8 cellular contexts compared by ENCODE assay signal in genomic region chr9:22446950-22447606, GRCh38. TPM values are rescaled to one million over a fixed set of nuclear protein-coding genes. Genes with fewer than 3 reads are reported as not detected.
DNase-seq lines count a peak whose midpoint lies in the region; ATAC-seq, FAIRE-seq and TF ChIP-seq lines count a peak whose summit lies in the region.

No MANE protein-coding gene starts in this region.

- no peaks in the 10 kb centered on the region for H3K9me3 Mint-ChIP-seq in CD4-positive, alpha-beta T cell
- H3K9me3 Mint-ChIP-seq in T-cell, result no peaks in the 10 kb centered on the region

- peaks cover 8% of the 10 kb centered on the region for H3K9me3 ChIP-seq in CD4-positive, alpha-beta T cell (ENCODE audit: control insufficient read depth, low read length)
- H3K9me3 ChIP-seq in HepG2 (ENCODE audit: low read length), result no peaks in the 10 kb centered on the region

- no TSS peak for BruUV-seq in HepG2 (replicated peaks; lab: Mats Ljungman, UMichigan)

- no peaks in the 10 kb centered on the region for H3K36me3 ChIP-seq in HepG2 (replicated peaks in 1 of 2; ENCODE audit: control insufficient read depth in 1 of 2, insufficient read depth in 2 of 2, low read length in 2 of 2)

- peaks cover 55% of the 10 kb centered on the region for H3K27me3 ChIP-seq in CD4-positive, alpha-beta T cell (ENCODE audit: control insufficient read depth, insufficient read depth, low read length)
- peaks cover 2 to 20% of the 10 kb centered on the region in 2 experiments; a peak in 4 of 5 replicates for H3K27me3 ChIP-seq in HepG2 (ENCODE audit: control insufficient read depth in 1 of 2, insufficient read depth in 2 of 2, low read length in 2 of 2)

- H3K9ac ChIP-seq in HepG2 (ENCODE audit: insufficient read depth, low read depth, low read length), result no peak overlapping the region

- H4K20me1 ChIP-seq in HepG2 (ENCODE audit: insufficient read depth, low read length), result no peaks in the 10 kb centered on the region

- no peaks in the 10 kb centered on the region for H3K36me3 Mint-ChIP-seq in CD4-positive, alpha-beta T cell (ENCODE audit: low read depth)
- no peaks in the 10 kb centered on the region for H3K36me3 Mint-ChIP-seq in T-cell

- H3K4me1 Mint-ChIP-seq in CD4-positive, alpha-beta T cell (ENCODE audit: low read depth), result peaks cover 4% of the 10 kb centered on the region
- peaks cover 0 to 9% (median 9%) of the 10 kb centered on the region in 3 donors for H3K4me1 Mint-ChIP-seq in T-cell

- peaks cover 65% of the 10 kb centered on the region for H3K27me3 Mint-ChIP-seq in CD4-positive, alpha-beta T cell
- peaks cover 33 to 45% of the 10 kb centered on the region in 2 donors for H3K27me3 Mint-ChIP-seq in T-cell

- no peak for TF ChIP-seq RAD21 in HepG2 (CRISPR knock-in tag; IDR thresholded peaks at IDR 0.05)

- WGBS in HepG2 (ENCODE audit: low lambda C conversion rate), result 0% methylated on average over 6 of the region's 70 CpGs

- peak in 3 of 10 experiments; percentile 10 to 12 (median 10) for DNase-seq in CD4-positive, alpha-beta T cell
- DNase-seq in GM20000 (ENCODE audit: low spot score) (peak; percentile 36), KBM-7 (peak; percentile 82), T-cell (peak in 7 of 34 experiments; percentile 2 to 27 (median 9)), dermis blood vessel endothelial cell (peak; percentile 63), HepG2 (ENCODE audit: low spot score) (no peak), NOMO-1 (lab: John Stamatoyannopoulos, UW; ENCODE audit: unreplicated experiment in 2 of 2) (no peak)
- DNase-seq in stimulated activated CD4-positive, alpha-beta T cell treated with anti-CD3 and anti-CD28 coated beads, Interleukin-4, amount 100 ng/mL, for 1 hour, result peak; percentile 54

- POLR2A ChIA-PET in CD4-positive, alpha-beta T cell (lab: Charles Lee), result no interaction called here
- POLR2A ChIA-PET in T-cell (lab: Charles Lee) (no interaction called here), HepG2 (lab: Yijun Ruan, JAX) (no interaction called here)

- no peaks in the 10 kb centered on the region for H3K79me2 ChIP-seq in HepG2 (ENCODE audit: insufficient read depth, low read length)

- FAIRE-seq in HepG2 (lab: Jason Lieb, UNC), result no peak

- no peak overlapping the region for H3K27ac Mint-ChIP-seq in CD4-positive, alpha-beta T cell
- H3K27ac Mint-ChIP-seq in T-cell, result no peak overlapping the region

- intact Hi-C loops in CD4-positive, alpha-beta T cell (cut with DNase I, micrococcal nuclease), result no loop called here
- intact Hi-C loops in HepG2 (cut with micrococcal nuclease; ENCODE audit: unreplicated experiment), result no loop called here

- TF ChIP-seq EP300 in HepG2 (IDR thresholded peaks at IDR 0.05; ENCODE audit: low read depth in 2 of 2, low read length in 2 of 2), result no peak
- no peak for TF ChIP-seq EP300 in HepG2 (CRISPR knock-in tag; IDR thresholded peaks at IDR 0.05; ENCODE audit: borderline replicate concordance)

- TF ChIP-seq POLR2A in HepG2 (IDR thresholded peaks at IDR 0.05; ENCODE audit: insufficient read depth in 1 of 2, low read depth in 2 of 2, low read length in 2 of 2), result no peak

- no peak for TF ChIP-seq CTCF in CD4-positive, alpha-beta T cell (IDR thresholded peaks at IDR 0.05)
- TF ChIP-seq CTCF in GM20000 (IDR thresholded peaks at IDR 0.05; ENCODE audit: extremely low read depth, missing control alignments) (no peak), HepG2 (CRISPR knock-in tag; IDR thresholded peaks at IDR 0.05) (peak; percentile 28)

- H3K4me1 ChIP-seq in HepG2 (ENCODE audit: insufficient read depth, low read length), result no peaks in the 10 kb centered on the region

- ATAC-seq in CD4-positive, alpha-beta T cell (ENCODE audit: poor library complexity), result peak; percentile 62
- peak; percentile 60 to 86 (median 74) for ATAC-seq in T-cell (replicated peaks in 1 of 4)
- peak; percentile 93 for ATAC-seq in HepG2

- CTCF ChIA-PET in CD4-positive, alpha-beta T cell (lab: Charles Lee), result no interaction called here
- CTCF ChIA-PET in T-cell (lab: Charles Lee) (no interaction called here), HepG2 (lab: Yijun Ruan, JAX; ENCODE audit: low intra/inter-chr PET ratio, low total read pairs) (no interaction called here)

- no peak overlapping the region for H2AFZ ChIP-seq in HepG2 (ENCODE audit: low read length)

- peak overlapping the region; percentile 30 to 66 (median 32); a peak in 5 of 6 replicates for H3K4me3 ChIP-seq in HepG2 (replicated peaks in 1 of 3; ENCODE audit: insufficient read depth in 1 of 3, low read depth in 2 of 3, low read length in 3 of 3)

- peak overlapping the region; percentile 79 for H3K4me2 ChIP-seq in HepG2 (ENCODE audit: low read depth, low read length)

- no peak overlapping the region for H3K4me3 Mint-ChIP-seq in CD4-positive, alpha-beta T cell
- peak overlapping the region; percentile 36 to 69 (median 45) for H3K4me3 Mint-ChIP-seq in T-cell

- H3K27ac ChIP-seq in CD4-positive, alpha-beta T cell (ENCODE audit: low read depth, low read length), result no peak overlapping the region
- no peak overlapping the region for H3K27ac ChIP-seq in HepG2 (ENCODE audit: extremely low read length, insufficient read depth, low read length)

- in situ Hi-C loops in KBM-7 (cut with MboI; ENCODE audit: low pct_unique_long_range_greater_than_20kb, low sequenced_read_pairs), result loop anchor here (10.0 kb wide), 1 partner anchor 142 kb away; no protein-coding TSS in a partner anchor
- in situ Hi-C loops in HepG2 (cut with HindIII; ENCODE audit: extremely low pct_ligation_motif_present, low pct_unique_long_range_greater_than_20kb), result loop anchor here (25.0 kb wide), 1 partner anchor 635 kb away; the partner anchor contains the start of gene MTAP

TF ChIP-seq in HepG2, 621 proteins besides CTCF, POLR2A, EP300 and RAD21 (continues in another document):
- TF ChIP-seq TP53 (CRISPR knock-in tag; conservative IDR thresholded peaks at IDR 0.05) (no peak), ZNF275 (CRISPR knock-in tag; IDR thresholded peaks at IDR 0.05; ENCODE audit: borderline replicate concordance) (no peak), ZNF850 (CRISPR knock-in tag; conservative IDR thresholded peaks at IDR 0.05) (no peak), ARID2 (CRISPR knock-in tag; IDR thresholded peaks at IDR 0.05; ENCODE audit: borderline replicate concordance) (no peak), ZHX1 (CRISPR knock-in tag; IDR thresholded peaks at IDR 0.05; ENCODE audit: low read depth) (0 out of 2 replicates have a peak, but pooled peaks have one; percentile 31)

RNA-seq across cellular contexts. Expression of gene DMRTA1, which starts 0.5 kb away (rescaled TPM):
- not detected for total RNA-seq in CD4-positive, alpha-beta T cell
- total RNA-seq in T-cell (under 1 TPM in 2 of 5 donors, not detected in 3; 0.03 to 0.06 TPM), dermis blood vessel endothelial cell (under 0.01 and 0.05 TPM in 2 replicates), HepG2 (2016; rRNA removed; fragmentation: Illumina TruSeq; extraction: Trizol) (0.07 and 0.13 TPM in 2 replicates)
- under 0.01 and 0.09 TPM in 2 replicates for total RNA-seq in HepG2 (2016; cell fraction: cytosol; rRNA removed; fragmentation: Illumina TruSeq; extraction: Trizol; ENCODE audit: low read depth)
- total RNA-seq in HepG2 (2016; cell fraction: insoluble cytoplasmic fraction; rRNA removed; fragmentation: Illumina TruSeq; extraction: Trizol), result 0.09 and 0.11 TPM in 2 replicates
- 0.10 and 0.12 TPM in 2 replicates for total RNA-seq in HepG2 (2016; cell fraction: membrane; rRNA removed; fragmentation: Illumina TruSeq; extraction: Trizol)
- total RNA-seq in HepG2 (2016; cell fraction: nucleus; rRNA removed; fragmentation: Illumina TruSeq; extraction: Trizol), result 0.56 and 0.62 TPM in 2 replicates
- polyA plus RNA-seq in HepG2 (2011; rRNA removed), result 0.05 and 0.16 TPM in 2 replicates
- 0.01 and 0.04 TPM in 2 replicates for polyA plus RNA-seq in HepG2 (2011; cell fraction: cytosol; rRNA removed)
- 0.11 and 0.24 TPM in 2 replicates for polyA plus RNA-seq in HepG2 (2011; cell fraction: nucleus; rRNA removed)
- not detected in 2 replicates for polyA plus RNA-seq in HepG2 (2012)
- not detected in 2 replicates for polyA plus RNA-seq in HepG2 (2016; cell fraction: cytosol; fragmentation: Illumina TruSeq; extraction: Trizol; ENCODE audit: low read depth)
- 0.03 and 0.07 TPM in 2 replicates for polyA plus RNA-seq in HepG2 (2016; cell fraction: insoluble cytoplasmic fraction; fragmentation: Illumina TruSeq; extraction: Trizol; ENCODE audit: low read depth)
- 0.03 and 0.09 TPM in 2 replicates for polyA plus RNA-seq in HepG2 (2016; cell fraction: membrane; fragmentation: Illumina TruSeq; extraction: Trizol; ENCODE audit: low read depth)
- polyA plus RNA-seq in HepG2 (2016; cell fraction: nucleus; fragmentation: Illumina TruSeq; extraction: Trizol; ENCODE audit: insufficient read depth, low read depth), result 0.08 and 0.11 TPM in 2 replicates
- 0.20 and 0.44 TPM in 2 replicates for polyA minus RNA-seq in HepG2 (2011; rRNA and poly(A)+ RNA removed; ENCODE audit: low replicate concordance)
- polyA minus RNA-seq in HepG2 (2011; cell fraction: cytosol; rRNA and poly(A)+ RNA removed), result 0.10 TPM in 1 of 2 replicates, not detected in the other
- polyA minus RNA-seq in HepG2 (2011; cell fraction: nucleus; rRNA and poly(A)+ RNA removed), result 4.8 and 5.3 TPM in 2 replicates

Comparison
In these comparisons a context has a peak if more than half of its experiments do, and no peak if none do; other contexts are left out.
1. DNase-seq: peak in GM20000 (single experiment), KBM-7 (single experiment), dermis blood vessel endothelial cell (single experiment) and stimulated activated CD4-positive, alpha-beta T cell treated with anti-CD3 and anti-CD28 coated beads, Interleukin-4, amount 100 ng/mL, for 1 hour (single experiment); none in HepG2 (single experiment) and NOMO-1 (0 of 2).
2. Peak in every context shown above with its lines, with median percentiles within 50 percentile points of each other: ATAC-seq.